In the genomic region with DNA sequence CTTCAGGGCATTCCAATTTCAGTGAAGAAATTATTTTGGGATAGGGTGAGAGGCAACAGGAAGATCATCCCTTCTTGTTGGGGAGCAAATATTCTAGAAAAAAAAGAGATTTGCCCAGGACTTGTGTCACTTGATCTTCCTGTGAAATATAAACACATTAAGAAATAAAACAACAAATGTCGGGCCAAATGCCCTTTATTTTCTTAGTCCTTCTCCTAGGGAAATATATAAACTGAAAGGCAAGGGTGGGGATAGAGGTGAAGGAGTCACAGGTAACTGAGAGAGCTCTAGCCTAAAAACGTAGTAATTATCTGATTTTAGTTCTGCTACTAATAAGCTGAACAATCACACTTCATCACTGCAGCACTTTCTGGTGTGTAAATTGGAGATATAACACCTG, we compare ENCODE assay signal across 40 cellular contexts.
"Had no signal": no experiment of that assay in that cellular context is flagged by ENCODE, and none has a peak within 500 bp of the region (broad histone marks: within the 10 kb centered on the region; RNA-seq: fewer than 3 reads in every experiment).

No MANE protein-coding gene starts in this region.

- H3K27me3 ChIP-seq: adrenal gland, ascending aorta, body of pancreas, brain microvascular endothelial cell, breast epithelium, cardiac muscle cell had no signal

- H3K4me1 Mint-ChIP-seq: activated naive CD4-positive, alpha-beta T cell treated with anti-CD3 and anti-CD28 coated beads, Interleukin-2, amount 50 U/mL, for 24 hours; activated naive CD8-positive, alpha-beta T cell treated with anti-CD3 and anti-CD28 coated beads for 36 hours; activated naive CD8-positive, alpha-beta T cell treated with anti-CD3 and anti-CD28 coated beads, Interleukin-2, amount 50 U/mL, for 24 hours; brain; central memory CD8-positive, alpha-beta T cell had no signal

- H3K4me3 ChIP-seq: adrenal gland, ascending aorta, body of pancreas, breast epithelium, cardiac muscle cell had no signal

- H3K27ac ChIP-seq: adrenal gland, ascending aorta, body of pancreas, brain microvascular endothelial cell, breast epithelium, cardiac muscle cell had no signal

- H3K4me1 ChIP-seq: adrenal gland, ascending aorta, body of pancreas, breast epithelium had no signal

- H3K27me3 Mint-ChIP-seq: activated naive CD4-positive, alpha-beta T cell treated with anti-CD3 and anti-CD28 coated beads, Interleukin-2, amount 10 ng/mL, durations not matched to agents 7 days and 5 days; activated naive CD4-positive, alpha-beta T cell treated with anti-CD3 and anti-CD28 coated beads, Interleukin-2, amount 50 U/mL, for 24 hours; activated naive CD8-positive, alpha-beta T cell; activated naive CD8-positive, alpha-beta T cell treated with anti-CD3 and anti-CD28 coated beads for 36 hours; activated naive CD8-positive, alpha-beta T cell treated with anti-CD3 and anti-CD28 coated beads, Interleukin-2, amount 10 ng/mL, durations not matched to agents 7 days and 5 days; activated naive CD8-positive, alpha-beta T cell treated with anti-CD3 and anti-CD28 coated beads, Interleukin-2, amount 50 U/mL, for 24 hours; activated T-cell treated with anti-CD3 and anti-CD28 coated beads, Interleukin-2, amount 50 U/mL, for 24 hours; activated T-helper 17 cell treated with anti-CD3 and anti-CD28 coated beads, Interleukin-2, amount 50 U/mL, for 72 hours; brain; central memory CD8-positive, alpha-beta T cell had no signal

- H3K9me3 Mint-ChIP-seq: central memory CD8-positive, alpha-beta T cell had no signal

- FAIRE-seq: astrocyte, bronchial epithelial cell had no signal

- H3K27ac Mint-ChIP-seq: activated naive CD4-positive, alpha-beta T cell treated with anti-CD3 and anti-CD28 coated beads for 36 hours; activated naive CD4-positive, alpha-beta T cell treated with anti-CD3 and anti-CD28 coated beads, Interleukin-2, amount 10 ng/mL, durations not matched to agents 7 days and 5 days; activated naive CD4-positive, alpha-beta T cell treated with anti-CD3 and anti-CD28 coated beads, Interleukin-2, amount 50 U/mL, for 24 hours; activated naive CD4-positive, alpha-beta T cell treated with anti-CD3 and anti-CD28 coated beads, Interleukin-2, amount 50 U/mL, for 72 hours; activated naive CD8-positive, alpha-beta T cell; activated naive CD8-positive, alpha-beta T cell treated with anti-CD3 and anti-CD28 coated beads for 36 hours; activated naive CD8-positive, alpha-beta T cell treated with anti-CD3 and anti-CD28 coated beads, Interleukin-2, amount 10 ng/mL, durations not matched to agents 7 days and 5 days; activated naive CD8-positive, alpha-beta T cell treated with anti-CD3 and anti-CD28 coated beads, Interleukin-2, amount 50 U/mL, for 24 hours; activated T-cell treated with anti-CD3 and anti-CD28 coated beads, Interleukin-2, amount 50 U/mL, for 24 hours; activated T-cell treated with anti-CD3 and anti-CD28 coated beads, Interleukin-2, amount 50 U/mL, for 72 hours; activated T-helper 1 cell treated with anti-CD3 and anti-CD28 coated beads, Interleukin-12 subunit alpha, Interleukin-12 subunit beta, Interleukin-2, Interleukin-4 antibody, amounts not matched to agents 30 ng/mL and 10 ng/mL and 1 ng/mL, durations not matched to agents 14 hours and 24 hours and 36 hours; activated T-helper 17 cell treated with anti-CD3 and anti-CD28 coated beads, Interleukin-2, amount 50 U/mL, for 72 hours; activated T-helper 2 cell treated with anti-CD3 and anti-CD28 coated beads, Interferon-gamma antibody, Interleukin-2, Interleukin-4, amounts not matched to agents 10 μg/mL and 5 μg/mL and 100 μg/mL, durations not matched to agents 14 hours and 24 hours and 36 hours; brain had no signal

- H3K9me3 ChIP-seq: adrenal gland, body of pancreas had no signal

- H3K4me3 Mint-ChIP-seq: activated naive CD4-positive, alpha-beta T cell treated with anti-CD3 and anti-CD28 coated beads for 36 hours; activated naive CD4-positive, alpha-beta T cell treated with anti-CD3 and anti-CD28 coated beads, Interleukin-2, amount 10 ng/mL, durations not matched to agents 7 days and 5 days; activated naive CD4-positive, alpha-beta T cell treated with anti-CD3 and anti-CD28 coated beads, Interleukin-2, amount 50 U/mL, for 24 hours; activated naive CD8-positive, alpha-beta T cell; activated naive CD8-positive, alpha-beta T cell treated with anti-CD3 and anti-CD28 coated beads for 36 hours; activated naive CD8-positive, alpha-beta T cell treated with anti-CD3 and anti-CD28 coated beads, Interleukin-2, amount 10 ng/mL, durations not matched to agents 7 days and 5 days; activated naive CD8-positive, alpha-beta T cell treated with anti-CD3 and anti-CD28 coated beads, Interleukin-2, amount 50 U/mL, for 24 hours; activated T-cell treated with anti-CD3 and anti-CD28 coated beads, Interleukin-2, amount 50 U/mL, for 24 hours; activated T-cell treated with anti-CD3 and anti-CD28 coated beads, Interleukin-2, amount 50 U/mL, for 4 hours; activated T-cell treated with anti-CD3 and anti-CD28 coated beads, Interleukin-2, amount 50 U/mL, for 72 hours; activated T-helper 1 cell treated with anti-CD3 and anti-CD28 coated beads, Interleukin-12 subunit alpha, Interleukin-12 subunit beta, Interleukin-2, Interleukin-4 antibody, amounts not matched to agents 30 ng/mL and 10 ng/mL and 1 ng/mL, durations not matched to agents 14 hours and 24 hours and 36 hours; activated T-helper 17 cell treated with anti-CD3 and anti-CD28 coated beads, Interleukin-2, amount 50 U/mL, for 72 hours; brain; central memory CD8-positive, alpha-beta T cell had no signal

- ATAC-seq: activated naive CD4-positive, alpha-beta T cell treated with anti-CD3 and anti-CD28 coated beads, Interleukin-2, amount 50 U/mL, for 72 hours; activated naive CD8-positive, alpha-beta T cell treated with anti-CD3 and anti-CD28 coated beads, Interleukin-2, amount 50 U/mL, for 24 hours; activated T-cell treated with anti-CD3 and anti-CD28 coated beads, Interleukin-2, amount 50 U/mL, for 4 hours; activated T-cell treated with anti-CD3 and anti-CD28 coated beads, Interleukin-2, amount 50 U/mL, for 72 hours; activated T-helper 17 cell treated with anti-CD3 and anti-CD28 coated beads, Interleukin-2, amount 50 U/mL, for 72 hours; body of pancreas had no signal

- DNase-seq: activated effector memory CD4-positive, alpha-beta T cell treated with anti-CD3 and anti-CD28 coated beads, Interleukin-2, amount 50 U/mL, for 16 hours; activated effector memory CD4-positive, alpha-beta T cell treated with Interleukin-2 at 50 U/mL for 16 hours; activated gamma-delta T cell; activated gamma-delta T cell treated with Interleukin-2 at 50 U/mL for 16 hours; activated naive CD4-positive, alpha-beta T cell; activated naive CD4-positive, alpha-beta T cell treated with anti-CD3 and anti-CD28 coated beads for 36 hours; activated naive CD4-positive, alpha-beta T cell treated with anti-CD3 and anti-CD28 coated beads, Interleukin-2, amount 10 ng/mL, durations not matched to agents 7 days and 5 days; activated naive CD4-positive, alpha-beta T cell treated with anti-CD3 and anti-CD28 coated beads, Interleukin-2, amount 50 U/mL, for 16 hours; activated naive CD4-positive, alpha-beta T cell treated with Interleukin-2 at 50 U/mL for 16 hours; activated naive CD8-positive, alpha-beta T cell treated with anti-CD3 and anti-CD28 coated beads for 36 hours; activated naive CD8-positive, alpha-beta T cell treated with anti-CD3 and anti-CD28 coated beads, Interleukin-2, amount 10 ng/mL, durations not matched to agents 7 days and 5 days; activated naive CD8-positive, alpha-beta T cell treated with anti-CD3 and anti-CD28 coated beads, Interleukin-2, amount 50 U/mL, for 24 hours; activated T-cell treated with anti-CD3 and anti-CD28 coated beads, Interleukin-2, amount 50 U/mL, for 1 hour; activated T-cell treated with anti-CD3 and anti-CD28 coated beads, Interleukin-2, amount 50 U/mL, for 24 hours; activated T-cell treated with anti-CD3 and anti-CD28 coated beads, Interleukin-2, amount 50 U/mL, for 4 hours; activated T-cell treated with anti-CD3 and anti-CD28 coated beads, Interleukin-2, amount 50 U/mL, for 48 hours; activated T-cell treated with anti-CD3 and anti-CD28 coated beads, Interleukin-2, amount 50 U/mL, for 72 hours; adrenal gland; amniotic stem cell; amygdala; anterior cingulate cortex; aorta; body of pancreas; brain microvascular endothelial cell; caudate nucleus; central memory CD4-positive, alpha-beta T cell; cerebellar nuclear complex had no signal
